8 cellular contexts compared by ENCODE assay signal in genomic region chr21:43778469-43779335, GRCh38. TPM values are rescaled to one million over a fixed set of nuclear protein-coding genes. Genes with fewer than 3 reads are reported as not detected.
A peak's percentile ranks its signal among the peaks of the same experiment; 100 is the strongest.
DNase-seq lines count a peak whose midpoint lies in the region; ATAC-seq, FAIRE-seq and TF ChIP-seq lines count a peak whose summit lies in the region.

No MANE protein-coding gene starts in this region.

- H3K36me3 Mint-ChIP-seq in CD8-positive, alpha-beta memory T cell: peaks cover 0 to 19% (median 0%) of the 10 kb centered on the region in 3 donors
- peaks cover 9% of the 10 kb centered on the region for H3K36me3 Mint-ChIP-seq in activated T-helper 1 cell treated with anti-CD3 and anti-CD28 coated beads, Interleukin-12 subunit alpha, Interleukin-12 subunit beta, Interleukin-2, Interleukin-4 antibody, amounts not matched to agents 30 ng/mL and 10 ng/mL and 1 ng/mL, durations not matched to agents 14 hours and 24 hours and 36 hours (ENCODE audit: low read depth)

- no peak for FAIRE-seq in GM19239 (lab: Jason Lieb, UNC)

- no peak for TF ChIP-seq CTCF in mucosa of descending colon (IDR thresholded peaks at IDR 0.05)

- H3K9me3 Mint-ChIP-seq in CD8-positive, alpha-beta memory T cell: no peaks in the 10 kb centered on the region
- no peaks in the 10 kb centered on the region for H3K9me3 Mint-ChIP-seq in activated T-helper 1 cell treated with anti-CD3 and anti-CD28 coated beads, Interleukin-12 subunit alpha, Interleukin-12 subunit beta, Interleukin-2, Interleukin-4 antibody, amounts not matched to agents 30 ng/mL and 10 ng/mL and 1 ng/mL, durations not matched to agents 14 hours and 24 hours and 36 hours

- no peaks in the 10 kb centered on the region for H3K9me3 ChIP-seq in CD8-positive, alpha-beta memory T cell (ENCODE audit: low read length)
- no peaks in the 10 kb centered on the region for H3K9me3 ChIP-seq in mucosa of descending colon

- in situ Hi-C loops in KBM-7 (cut with MboI; ENCODE audit: low pct_unique_long_range_greater_than_20kb, low sequenced_read_pairs): no loop called here

- no peaks in the 10 kb centered on the region for H3K36me3 ChIP-seq in CD8-positive, alpha-beta memory T cell (ENCODE audit: insufficient read depth, low read length)
- no peaks in the 10 kb centered on the region for H3K36me3 ChIP-seq in mucosa of descending colon (ENCODE audit: low read depth)

- no peaks in the 10 kb centered on the region for H3K27me3 ChIP-seq in CD8-positive, alpha-beta memory T cell (ENCODE audit: insufficient read depth, low read length, poor library complexity, severe bottlenecking)

- CTCF ChIA-PET in CD8-positive, alpha-beta memory T cell (lab: Charles Lee): interaction anchor here (1.8 kb wide), 1 partner anchor 10 kb away, joined by 6 read pairs; the partner anchor contains the start of gene RRP1

- peak overlapping the region; percentile 21 to 88 (median 74) for H3K27ac Mint-ChIP-seq in CD8-positive, alpha-beta memory T cell
- H3K27ac Mint-ChIP-seq in activated T-helper 1 cell treated with anti-CD3 and anti-CD28 coated beads, Interleukin-12 subunit alpha, Interleukin-12 subunit beta, Interleukin-2, Interleukin-4 antibody, amounts not matched to agents 30 ng/mL and 10 ng/mL and 1 ng/mL, durations not matched to agents 14 hours and 24 hours and 36 hours: peak overlapping the region; percentile 93

- peaks cover 26 to 39% (median 28%) of the 10 kb centered on the region in 3 donors for H3K4me1 Mint-ChIP-seq in CD8-positive, alpha-beta memory T cell
- H3K4me1 Mint-ChIP-seq in activated T-helper 1 cell treated with anti-CD3 and anti-CD28 coated beads, Interleukin-12 subunit alpha, Interleukin-12 subunit beta, Interleukin-2, Interleukin-4 antibody, amounts not matched to agents 30 ng/mL and 10 ng/mL and 1 ng/mL, durations not matched to agents 14 hours and 24 hours and 36 hours (ENCODE audit: low read depth): peaks cover 57% of the 10 kb centered on the region

- TF ChIP-seq POLR2A in erythroblast (IDR thresholded peaks at IDR 0.05; ENCODE audit: low read length): no peak

- peaks cover 27% of the 10 kb centered on the region for H3K4me1 ChIP-seq in CD8-positive, alpha-beta memory T cell (ENCODE audit: insufficient read depth, low read length)
- H3K4me1 ChIP-seq in mucosa of descending colon (ENCODE audit: low read depth): peaks cover 15% of the 10 kb centered on the region

- H3K4me3 Mint-ChIP-seq in CD8-positive, alpha-beta memory T cell: peak overlapping the region; percentile 52 to 82 (median 58)
- peak overlapping the region; percentile 69 for H3K4me3 Mint-ChIP-seq in activated T-helper 1 cell treated with anti-CD3 and anti-CD28 coated beads, Interleukin-12 subunit alpha, Interleukin-12 subunit beta, Interleukin-2, Interleukin-4 antibody, amounts not matched to agents 30 ng/mL and 10 ng/mL and 1 ng/mL, durations not matched to agents 14 hours and 24 hours and 36 hours

- DNase-seq in CD8-positive, alpha-beta memory T cell: no peak
- DNase-seq in KBM-7 (peak; percentile 33), mucosa of descending colon (peak in 1 of 3 donors; percentile 42), GM19239 (ENCODE audit: insufficient read length, low spot score) (no peak), erythroblast (lab: John Stamatoyannopoulos, UW) (no peak)
- no peak for DNase-seq in activated T-helper 1 cell treated with anti-CD3 and anti-CD28 coated beads, Interleukin-12 subunit alpha, Interleukin-12 subunit beta, Interleukin-2, Interleukin-4 antibody, amounts not matched to agents 30 ng/mL and 10 ng/mL and 1 ng/mL, durations not matched to agents 14 hours and 24 hours and 36 hours (ENCODE audit: low spot score)

- ATAC-seq in mucosa of descending colon (peak; percentile 4), GM18907 (IDR thresholded peaks at IDR 0.05; ENCODE audit: unreplicated experiment) (no peak), HG03469 (IDR thresholded peaks at IDR 0.05; ENCODE audit: unreplicated experiment) (no peak)

- H3K4me3 ChIP-seq in CD8-positive, alpha-beta memory T cell (ENCODE audit: low read length): no peak overlapping the region
- H3K4me3 ChIP-seq in mucosa of descending colon: no peak overlapping the region

- POLR2A ChIA-PET in CD8-positive, alpha-beta memory T cell (lab: Charles Lee): no interaction called here

- peak overlapping the region; percentile 29 for H3K27ac ChIP-seq in CD8-positive, alpha-beta memory T cell (ENCODE audit: low read depth, low read length)

- H3K27me3 Mint-ChIP-seq in CD8-positive, alpha-beta memory T cell: peaks cover 0 to 1% of the 10 kb centered on the region in 2 donors
- H3K27me3 Mint-ChIP-seq in activated T-helper 1 cell treated with anti-CD3 and anti-CD28 coated beads, Interleukin-12 subunit alpha, Interleukin-12 subunit beta, Interleukin-2, Interleukin-4 antibody, amounts not matched to agents 30 ng/mL and 10 ng/mL and 1 ng/mL, durations not matched to agents 14 hours and 24 hours and 36 hours (ENCODE audit: insufficient read depth): no peaks in the 10 kb centered on the region

- intact Hi-C loops in activated T-helper 1 cell treated with anti-CD3 and anti-CD28 coated beads, Interleukin-12 subunit alpha, Interleukin-12 subunit beta, Interleukin-2, Interleukin-4 antibody, amounts not matched to agents 30 ng/mL and 10 ng/mL and 1 ng/mL, durations not matched to agents 14 hours and 24 hours and 36 hours (cut with micrococcal nuclease): loop anchor here (5.0 kb wide), 1 partner anchor 116 kb away; no protein-coding TSS in a partner anchor
- intact Hi-C loops in mucosa of descending colon (cut with DNase I, micrococcal nuclease): no loop called here

RNA-seq across cellular contexts. Expression of gene CSTB, which starts 2.6 kb away (rescaled TPM):
- 10 to 100 TPM; 48.0 to 48.4 TPM for total RNA-seq in CD8-positive, alpha-beta memory T cell
- polyA plus RNA-seq in CD8-positive, alpha-beta memory T cell: 79.1 TPM
- 51.9 and 52.4 TPM in 2 replicates for total RNA-seq in activated T-helper 1 cell treated with anti-CD3 and anti-CD28 coated beads, Interleukin-12 subunit alpha, Interleukin-12 subunit beta, Interleukin-2, Interleukin-4 antibody, amounts not matched to agents 30 ng/mL and 10 ng/mL and 1 ng/mL, durations not matched to agents 14 hours and 24 hours and 36 hours
- 10 to 100 TPM; 36.2 to 64.5 (median 56.8) TPM for total RNA-seq in mucosa of descending colon

RNA-seq across cellular contexts. Expression of gene RRP1, which starts 10.7 kb away (rescaled TPM):
- total RNA-seq in CD8-positive, alpha-beta memory T cell: 10 to 100 TPM; 87.4 to 93.4 TPM
- 21.8 TPM for polyA plus RNA-seq in CD8-positive, alpha-beta memory T cell
- 90.9 and 91.8 TPM in 2 replicates for total RNA-seq in activated T-helper 1 cell treated with anti-CD3 and anti-CD28 coated beads, Interleukin-12 subunit alpha, Interleukin-12 subunit beta, Interleukin-2, Interleukin-4 antibody, amounts not matched to agents 30 ng/mL and 10 ng/mL and 1 ng/mL, durations not matched to agents 14 hours and 24 hours and 36 hours
- total RNA-seq in mucosa of descending colon: 10 to 100 TPM; 15.9 to 16.3 (median 16.3) TPM

RNA-seq across cellular contexts. Expression of gene PDXK, which starts 59.8 kb away (rescaled TPM):
- 10 to 100 TPM; 96.3 to 96.7 TPM for total RNA-seq in CD8-positive, alpha-beta memory T cell
- 38.3 TPM for polyA plus RNA-seq in CD8-positive, alpha-beta memory T cell
- total RNA-seq in activated T-helper 1 cell treated with anti-CD3 and anti-CD28 coated beads, Interleukin-12 subunit alpha, Interleukin-12 subunit beta, Interleukin-2, Interleukin-4 antibody, amounts not matched to agents 30 ng/mL and 10 ng/mL and 1 ng/mL, durations not matched to agents 14 hours and 24 hours and 36 hours: 123 and 135 TPM in 2 replicates
- 100 to 1,000 TPM; 113 to 179 (median 161) TPM for total RNA-seq in mucosa of descending colon
